ENCODE assay signal across 18 cellular contexts in genomic region chr18:55839350-55839749, GRCh38.
DNase-seq lines count a peak whose midpoint lies in the region; FAIRE-seq and TF ChIP-seq lines count a peak whose summit lies in the region.
"Had no signal": no experiment of that assay in that cellular context is flagged by ENCODE, and none has a peak within 500 bp of the region (broad histone marks: within the 10 kb centered on the region; RNA-seq: fewer than 3 reads in every experiment).

No MANE protein-coding gene starts in this region.

- DNase-seq in ELR (ENCODE audit: low read depth) (peak; percentile 71), RCC 7860 (ENCODE audit: low spot score) (peak; percentile 80), fibroblast of pulmonary artery (ENCODE audit: low read depth) (peak; percentile 41), skeletal muscle cell (ENCODE audit: low read depth) (peak; percentile 82), amniotic stem cell (lab: John Stamatoyannopoulos, UW) (no peak), dedifferentiated amniotic fluid mesenchymal stem cell (ENCODE audit: extremely low spot score) (no peak), A673 (ENCODE audit: low spot score) (no peak)
- DNase-seq in activated CD4-positive, alpha-beta T cell treated with anti-CD3 and anti-CD28 coated beads, Interleukin-2, amount 50 U/mL, for 4 hours = no peak
- DNase-seq: activated CD4-positive, alpha-beta memory T cell treated with anti-CD3 and anti-CD28 coated beads, Interleukin-2, amount 10 ng/mL, durations not matched to agents 7 days and 5 days; activated gamma-delta T cell; Kasumi-1; mucosa of descending colon; NCI-H1930; NCI-H69; T1000; uterus had no signal

- CTCF ChIA-PET in A673 (lab: Charles Lee) = no interaction called here

- H3K36me3 ChIP-seq in A673 (ENCODE audit: insufficient read depth, low read length, poor library complexity, severe bottlenecking) = no peaks in the 10 kb centered on the region
- H3K36me3 ChIP-seq: uterus had no signal

- TF ChIP-seq CTCF in fibroblast of pulmonary artery (IDR thresholded peaks at IDR 0.05; ENCODE audit: low read length, missing control alignments) = no peak
- no peak for TF ChIP-seq CTCF in A673 (conservative IDR thresholded peaks at IDR 0.05; ENCODE audit: low read depth, low read length)

- no peaks in the 10 kb centered on the region for H3K4me1 ChIP-seq in A673 (ENCODE audit: insufficient read depth, low read length, poor library complexity, severe bottlenecking)
- H3K4me1 ChIP-seq: uterus had no signal

- no peaks in the 10 kb centered on the region for H3K27me3 ChIP-seq in A673 (replicated peaks; ENCODE audit: insufficient read depth, low read depth, low read length, poor library complexity)
- H3K27me3 ChIP-seq: uterus had no signal

- intact Hi-C loops in A673 (cut with micrococcal nuclease; ENCODE audit: unreplicated experiment) = no loop called here

- no peak overlapping the region for H3K27ac ChIP-seq in A673 (ENCODE audit: low read depth, low read length, poor library complexity, severe bottlenecking)
- H3K27ac ChIP-seq: C4-2B, epithelial cell of prostate, uterus had no signal

- POLR2A ChIA-PET in A673 (lab: Charles Lee; ENCODE audit: low non-redundant PET) = no interaction called here

- H3K9me3 ChIP-seq in A673 (ENCODE audit: low read depth, low read length, poor library complexity, severe bottlenecking) = no peaks in the 10 kb centered on the region
- H3K9me3 ChIP-seq: uterus had no signal

- no TSS peak for BruUV-seq in A673 (replicated peaks; lab: Mats Ljungman, UMichigan)

- FAIRE-seq in RCC 7860 (lab: Jason Lieb, UNC) = peak; percentile 95

- H3K4me3 ChIP-seq in fibroblast of pulmonary artery (replicated peaks; ENCODE audit: low read depth, low read length) (no peak overlapping the region), skeletal muscle cell (ENCODE audit: low read depth, low read length) (no peak overlapping the region), A673 (ENCODE audit: low read depth, low read length, poor library complexity, severe bottlenecking) (no peak overlapping the region)
- H3K4me3 ChIP-seq: mucosa of descending colon, uterus had no signal

Comparison
In these comparisons a context has a peak if more than half of its experiments do, and no peak if none do; other contexts are left out.
1. DNase-seq: peak in ELR (single experiment), RCC 7860 (single experiment), fibroblast of pulmonary artery (single experiment) and skeletal muscle cell (single experiment); none in activated CD4-positive, alpha-beta T cell treated with anti-CD3 and anti-CD28 coated beads, Interleukin-2, amount 50 U/mL, for 4 hours (0 of 2), amniotic stem cell (single experiment), dedifferentiated amniotic fluid mesenchymal stem cell (single experiment) and A673 (single experiment).